In genomic region chr3:32640939-32641725, GRCh38 we compare ENCODE assay signal across 21 cellular contexts. TPM values are rescaled to one million over a fixed set of nuclear protein-coding genes. Genes with fewer than 3 reads are reported as not detected.
DNase-seq lines count a peak whose midpoint lies in the region; ATAC-seq and TF ChIP-seq lines count a peak whose summit lies in the region.
"Had no signal": no experiment of that assay in that cellular context is flagged by ENCODE, and none has a peak within 500 bp of the region (broad histone marks: within the 10 kb centered on the region; RNA-seq: fewer than 3 reads in every experiment).

No MANE protein-coding gene starts in this region.

- intact Hi-C loops in Right ventricle myocardium inferior (cut with DNase I) = no loop called here
- intact Hi-C loops in cardiac septum (cut with DNase I) = no loop called here
- intact Hi-C loops in right cardiac atrium (cut with DNase I) = no loop called here
- intact Hi-C loops in MCF 10A (cut with micrococcal nuclease) = no loop called here

- no peak overlapping the region for H3K4me3 Mint-ChIP-seq in MCF 10A (ENCODE audit: unreplicated experiment)
- H3K4me3 Mint-ChIP-seq: activated naive CD8-positive, alpha-beta T cell; activated T-cell treated with anti-CD3 and anti-CD28 coated beads, Interleukin-2, amount 50 U/mL, for 24 hours; brain; CD8-positive, alpha-beta T cell had no signal

- POLR2A ChIA-PET in MCF 10A (lab: Yijun Ruan, JAX) = interaction anchor here (0.6 to 0.7 kb wide), 2 partner anchors 24 to 349 kb away, joined by 3 to 6 read pairs; no protein-coding TSS in a partner anchor

- no peaks in the 10 kb centered on the region for H3K4me1 Mint-ChIP-seq in MCF 10A (ENCODE audit: insufficient read depth, unreplicated experiment)

- WGBS in right cardiac atrium = 59% methylated on average over 7 of the region's 7 CpGs

- H3K9me3 ChIP-seq in right cardiac atrium (ENCODE audit: control insufficient read depth, low read length) = no peaks in the 10 kb centered on the region
- H3K9me3 ChIP-seq: prostate gland, transverse colon had no signal

- ATAC-seq in Right ventricle myocardium inferior = peak; percentile 96
- peak; percentile 33 for ATAC-seq in esophagus mucosa
- peak; percentile 91 to 93 for ATAC-seq in right cardiac atrium
- ATAC-seq: CD8-positive, alpha-beta T cell; left colon had no signal

- no peak overlapping the region for H3K27ac ChIP-seq in right cardiac atrium (ENCODE audit: low read length)
- H3K27ac ChIP-seq: prostate gland, transverse colon had no signal

- peaks cover 30% of the 10 kb centered on the region for H3K27me3 Mint-ChIP-seq in MCF 10A (ENCODE audit: insufficient read depth, unreplicated experiment)
- H3K27me3 Mint-ChIP-seq: brain had no signal

- no peaks in the 10 kb centered on the region for H3K27me3 ChIP-seq in right cardiac atrium (ENCODE audit: control insufficient read depth, insufficient read depth)

- CTCF ChIA-PET in MCF 10A (lab: Yijun Ruan, JAX) = interaction anchor here (0.5 kb wide), 1 partner anchor 345 kb away, joined by 3 read pairs; no protein-coding TSS in a partner anchor

- no peak overlapping the region for H3K4me3 ChIP-seq in right cardiac atrium (ENCODE audit: low read length)
- H3K4me3 ChIP-seq: prostate gland, transverse colon had no signal

- no TSS peak for BruUV-seq in MCF 10A (replicated peaks; lab: Mats Ljungman, UMichigan)

- H3K4me1 ChIP-seq in right cardiac atrium (ENCODE audit: control insufficient read depth, insufficient read depth, low read length) = no peaks in the 10 kb centered on the region
- H3K4me1 ChIP-seq: prostate gland, transverse colon had no signal

- no peaks in the 10 kb centered on the region for H3K9me3 Mint-ChIP-seq in MCF 10A (ENCODE audit: unreplicated experiment)
- H3K9me3 Mint-ChIP-seq: activated T-cell treated with anti-CD3 and anti-CD28 coated beads, Interleukin-2, amount 50 U/mL, for 24 hours; CD8-positive, alpha-beta T cell had no signal

- TF ChIP-seq CTCF in MCF 10A (IDR thresholded peaks at IDR 0.05; ENCODE audit: unreplicated experiment) = no peak

- H3K36me3 Mint-ChIP-seq in MCF 10A (ENCODE audit: insufficient read depth, unreplicated experiment) = no peaks in the 10 kb centered on the region
- H3K36me3 Mint-ChIP-seq: activated naive CD8-positive, alpha-beta T cell; brain; CD8-positive, alpha-beta T cell had no signal

- no peak overlapping the region for H3K27ac Mint-ChIP-seq in MCF 10A (ENCODE audit: low read depth, unreplicated experiment)
- H3K27ac Mint-ChIP-seq: activated naive CD8-positive, alpha-beta T cell; activated T-cell treated with anti-CD3 and anti-CD28 coated beads, Interleukin-2, amount 50 U/mL, for 24 hours; CD8-positive, alpha-beta T cell had no signal

- DNase-seq in Right ventricle myocardium inferior (ENCODE audit: missing footprints) = peak; percentile 64
- DNase-seq in cardiac septum (ENCODE audit: low spot score) = no peak
- DNase-seq in right cardiac atrium = peak; percentile 65 to 79 (median 72)
- DNase-seq in GDM1 (lab: John Stamatoyannopoulos, UW) = no peak
- DNase-seq in MCF 10A (ENCODE audit: unreplicated experiment) = no peak
- DNase-seq in activated CD4-positive, alpha-beta T cell treated with anti-CD3 and anti-CD28 coated beads, Interleukin-2, amount 50 U/mL, for 4 hours = no peak
- no peak for DNase-seq in CD1c-positive myeloid dendritic cell (ENCODE audit: extremely low spot score)
- DNase-seq: 8988T; activated CD4-positive, alpha-beta T cell treated with anti-CD3 and anti-CD28 coated beads, Interleukin-2, amount 50 U/mL, for 48 hours; activated T-cell treated with anti-CD3 and anti-CD28 coated beads, Interleukin-2, amount 50 U/mL, for 24 hours; CD8-positive, alpha-beta T cell; DND-41; MM.1S; NCI-H1694 treated with DMSO at 0.1 percent for 48 hours; stimulated activated naive CD4-positive, alpha-beta T cell; transverse colon had no signal

RNA-seq across cellular contexts. Expression of gene CNOT10, which starts 43.9 kb away (rescaled TPM):
- total RNA-seq in Right ventricle myocardium inferior = 17.9 TPM
- 13.2 TPM for total RNA-seq in cardiac septum
- total RNA-seq in esophagus mucosa = 25.7 TPM
- 10 to 100 TPM; 15.9 to 20.7 (median 16.0) TPM for total RNA-seq in right cardiac atrium
- polyA plus RNA-seq in right cardiac atrium = 7.9 TPM
- 47.1 and 53.1 TPM in 2 replicates for total RNA-seq in MCF 10A (2022)

Comparison
In these comparisons a context has a peak if more than half of its experiments do, and no peak if none do; other contexts are left out.
1. DNase-seq: peak in Right ventricle myocardium inferior (single experiment) and right cardiac atrium (3 of 3); none in cardiac septum (single experiment), GDM1 (single experiment), MCF 10A (single experiment), activated CD4-positive, alpha-beta T cell treated with anti-CD3 and anti-CD28 coated beads, Interleukin-2, amount 50 U/mL, for 4 hours (0 of 2) and CD1c-positive myeloid dendritic cell (single experiment).
2. ATAC-seq: peak in every context shown above with its lines; median percentile 96 in Right ventricle myocardium inferior; 92 in right cardiac atrium; 33 in esophagus mucosa.